Comparison of ENCODE assay signal across 8 cellular contexts in genomic region chr12:2877959-2878732, GRCh38. TPM values are rescaled to one million over a fixed set of nuclear protein-coding genes. Genes with fewer than 3 reads are reported as not detected.
A peak's percentile ranks its signal among the peaks of the same experiment; 100 is the strongest.
DNase-seq lines count a peak whose midpoint lies in the region; ATAC-seq and TF ChIP-seq lines count a peak whose summit lies in the region.

No MANE protein-coding gene starts in this region.

- H3K4me3 ChIP-seq in Karpas-422 (ENCODE audit: low read length) (peak overlapping the region; percentile 75), SU-DHL-6 (ENCODE audit: insufficient read depth, low read length, poor library complexity, severe bottlenecking) (peak overlapping the region; percentile 74), esophagus muscularis mucosa (peak overlapping the region; percentile 72 to 94 (median 91))

- CTCF ChIA-PET in Calu3 (lab: Charles Lee) = interaction anchor here (2.3 to 2.5 kb wide), 2 partner anchors 12 to 163 kb away, joined by 8 to 9 read pairs; partner anchors contain the start of gene TULP3

- H3K9me3 Mint-ChIP-seq in Calu3 (ENCODE audit: low read depth, unreplicated experiment) (no peaks in the 10 kb centered on the region), neural crest cell (no peaks in the 10 kb centered on the region)

- H4K20me1 ChIP-seq in Karpas-422 (ENCODE audit: insufficient read depth, low read depth, low read length) (no peaks in the 10 kb centered on the region; the same call in 1 of the 2 replicates), SU-DHL-6 (ENCODE audit: low read depth, low read length) (no peaks in the 10 kb centered on the region; the same call in 1 of the 2 replicates)

- TF ChIP-seq EP300 in esophagus muscularis mucosa (IDR thresholded peaks at IDR 0.05) = no peak

- whole genome bisulfite sequencing in esophagus muscularis mucosa = 27% methylated on average over 14 of the region's 16 CpGs

- H3K27ac ChIP-seq in Karpas-422 (ENCODE audit: low read length) (peak overlapping the region; percentile 84), SU-DHL-6 (ENCODE audit: low read depth, low read length) (peak overlapping the region; percentile 74), esophagus muscularis mucosa (replicated peaks in 1 of 4) (peak overlapping the region; percentile 88 to 93 (median 90))

- H3K27me3 ChIP-seq in Karpas-422 (ENCODE audit: low read length) (no peaks in the 10 kb centered on the region), SU-DHL-6 (ENCODE audit: low read length) (no peaks in the 10 kb centered on the region), esophagus muscularis mucosa (no peaks in the 10 kb centered on the region)

- peak overlapping the region; percentile 96 for H3K4me2 ChIP-seq in Karpas-422 (ENCODE audit: low read depth, low read length, poor library complexity, severe bottlenecking)
- H3K4me2 ChIP-seq in SU-DHL-6 (ENCODE audit: low read depth, low read length, poor library complexity, severe bottlenecking) = peak overlapping the region; percentile 100

- no peaks in the 10 kb centered on the region for H3K9me2 ChIP-seq in Karpas-422 (replicated peaks; ENCODE audit: insufficient read depth, low read length)
- no peaks in the 10 kb centered on the region for H3K9me2 ChIP-seq in SU-DHL-6 (replicated peaks; ENCODE audit: insufficient read depth, low read length)

- BruUV-seq in Calu3 (replicated peaks; lab: Mats Ljungman, UMichigan) = no TSS peak

- intact Hi-C loops in Calu3 (cut with micrococcal nuclease; ENCODE audit: unreplicated experiment) (no loop called here), esophagus muscularis mucosa (cut with DNase I) (no loop called here)

- H3F3A ChIP-seq in SU-DHL-6 (ENCODE audit: insufficient read depth) = no peaks in the 10 kb centered on the region

- H3K4me1 Mint-ChIP-seq in Calu3 (ENCODE audit: low read depth, unreplicated experiment) (peaks cover 22% of the 10 kb centered on the region), neural crest cell (peaks cover 45% of the 10 kb centered on the region)

- DNase-seq in Calu3 = no peak
- DNase-seq in Karpas-422 = peak; percentile 87
- no peak for DNase-seq in esophagus muscularis mucosa (ENCODE audit: extremely low spot score)
- DNase-seq in neural crest cell (ENCODE audit: low read depth, low spot score) = no peak
- no peak for DNase-seq in GDM1 (lab: John Stamatoyannopoulos, UW)
- no peak for DNase-seq in globus pallidus (ENCODE audit: low spot score)

- H3K36me3 ChIP-seq in Karpas-422 (ENCODE audit: insufficient read depth, low read length) = peaks cover 12% of the 10 kb centered on the region; the same call in 1 of the 2 replicates
- H3K36me3 ChIP-seq in SU-DHL-6 (ENCODE audit: low read length) = peaks cover 12% of the 10 kb centered on the region; the same call in 1 of the 2 replicates
- no peaks in the 10 kb centered on the region for H3K36me3 ChIP-seq in esophagus muscularis mucosa

- H3K9ac ChIP-seq in Karpas-422 (ENCODE audit: low read length) (peak overlapping the region; percentile 82), SU-DHL-6 (ENCODE audit: low read length) (peak overlapping the region; percentile 94)

- no peaks in the 10 kb centered on the region for H3K27me3 Mint-ChIP-seq in Calu3 (ENCODE audit: unreplicated experiment)
- H3K27me3 Mint-ChIP-seq in neural crest cell (ENCODE audit: low read depth) = no peaks in the 10 kb centered on the region

- H3K79me2 ChIP-seq in Karpas-422 (ENCODE audit: low read length) (peaks cover 87% of the 10 kb centered on the region), SU-DHL-6 (ENCODE audit: insufficient read depth, low read length) (peaks cover 89% of the 10 kb centered on the region)

- TF ChIP-seq POLR2A in esophagus muscularis mucosa (IDR thresholded peaks at IDR 0.05; ENCODE audit: low read depth) = no peak

- TF ChIP-seq CTCF in Calu3 (IDR thresholded peaks at IDR 0.05; ENCODE audit: unreplicated experiment) (no peak), SU-DHL-6 (IDR thresholded peaks at IDR 0.05; ENCODE audit: insufficient read depth, low read length, poor library complexity, severe bottlenecking) (no peak), esophagus muscularis mucosa (IDR thresholded peaks at IDR 0.05) (no peak), neural crest cell (conservative IDR thresholded peaks at IDR 0.05) (no peak)

- H3K4me1 ChIP-seq in Karpas-422 (ENCODE audit: low read length) (peaks cover 24% of the 10 kb centered on the region), esophagus muscularis mucosa (peaks cover 6 to 27% (median 21%) of the 10 kb centered on the region in 4 donors)

- H3K4me3 Mint-ChIP-seq in Calu3 (ENCODE audit: low read depth, unreplicated experiment) (peak overlapping the region; percentile 75), neural crest cell (peak overlapping the region; percentile 98)

- H3K27ac Mint-ChIP-seq in Calu3 (ENCODE audit: unreplicated experiment) = peak overlapping the region; percentile 87
- H3K27ac Mint-ChIP-seq in neural crest cell (ENCODE audit: unreplicated experiment) = peak overlapping the region; percentile 98

- ATAC-seq in HG02970 (IDR thresholded peaks at IDR 0.05; ENCODE audit: low FRiP score, unreplicated experiment) = no peak

- H3K9me3 ChIP-seq in Karpas-422 (ENCODE audit: low read length) = no peaks in the 10 kb centered on the region
- no peaks in the 10 kb centered on the region for H3K9me3 ChIP-seq in SU-DHL-6 (ENCODE audit: insufficient read depth, low read length)
- H3K9me3 ChIP-seq in esophagus muscularis mucosa = no peaks in the 10 kb centered on the region

- H3K36me3 Mint-ChIP-seq in Calu3 (ENCODE audit: insufficient read depth, unreplicated experiment) (peaks cover 39% of the 10 kb centered on the region), neural crest cell (ENCODE audit: low read depth) (peaks cover 3% of the 10 kb centered on the region)

- no peak overlapping the region for H2AFZ ChIP-seq in Karpas-422 (ENCODE audit: low read length)
- H2AFZ ChIP-seq in SU-DHL-6 (ENCODE audit: low read depth, low read length, severe bottlenecking) = no peak overlapping the region

RNA-seq across cellular contexts. Expression of gene RHNO1, which starts 1.1 kb away (rescaled TPM):
- 55.6 and 64.8 TPM in 2 replicates for total RNA-seq in Calu3 (2022)
- 34.8 and 45.6 TPM in 2 replicates for total RNA-seq in Karpas-422 (2014; rRNA removed; shearing (Covaris generic); ENCODE audit: low replicate concordance)
- total RNA-seq in esophagus muscularis mucosa = 1 to 10 TPM; 7.1 to 9.7 (median 8.9) TPM
- total RNA-seq in neural crest cell = 55.5 and 60.5 TPM in 2 replicates

RNA-seq across cellular contexts. Expression of gene FOXM1, which starts 1.2 kb away (rescaled TPM):
- 85.8 and 103 TPM in 2 replicates for total RNA-seq in Calu3 (2022)
- 15.4 and 20.8 TPM in 2 replicates for total RNA-seq in Karpas-422 (2014; rRNA removed; shearing (Covaris generic); ENCODE audit: low replicate concordance)
- 1 to 10 TPM in 1 of 4 donors, under 1 TPM in 2, not detected in 1; under 0.01 to 1.4 (median 0.17) TPM for total RNA-seq in esophagus muscularis mucosa
- 147 and 149 TPM in 2 replicates for total RNA-seq in neural crest cell

RNA-seq across cellular contexts. Expression of gene TULP3, which starts 12.5 kb away (rescaled TPM):
- total RNA-seq in Calu3 (2022) (19.7 and 21.6 TPM in 2 replicates), esophagus muscularis mucosa (10 to 100 TPM; 19.1 to 35.7 (median 27.4) TPM), neural crest cell (28.8 and 30.2 TPM in 2 replicates)
- 11.7 and 14.1 TPM in 2 replicates for total RNA-seq in Karpas-422 (2014; rRNA removed; shearing (Covaris generic); ENCODE audit: low replicate concordance)

RNA-seq across cellular contexts. Expression of gene TEX52, which starts 21.3 kb away (rescaled TPM):
- total RNA-seq in Calu3 (2022) (not detected in 2 replicates), esophagus muscularis mucosa (not detected), neural crest cell (0.25 TPM in 1 of 2 replicates, not detected in the other)
- total RNA-seq in Karpas-422 (2014; rRNA removed; shearing (Covaris generic); ENCODE audit: low replicate concordance) = not detected in 2 replicates

RNA-seq across cellular contexts. Expression of gene NRIP2, which starts 43.3 kb away (rescaled TPM):
- total RNA-seq in Calu3 (2022) (not detected in 2 replicates), esophagus muscularis mucosa (1 to 10 TPM in 3 of 4 donors, under 1 TPM in 1; 0.83 to 9.7 (median 2.9) TPM), neural crest cell (not detected in 2 replicates)
- total RNA-seq in Karpas-422 (2014; rRNA removed; shearing (Covaris generic); ENCODE audit: low replicate concordance) = not detected in 2 replicates
